2 cellular contexts compared by ENCODE assay signal in genomic region chr7:45863715-45864114, GRCh38.
TF ChIP-seq lines count a peak whose summit lies in the region.

No MANE protein-coding gene starts in this region.

TF ChIP-seq in IMR-90, 13 proteins besides CTCF, POLR2A, EP300 and RAD21:
- TF ChIP-seq USF2 (IDR thresholded peaks at IDR 0.05; ENCODE audit: low read depth, low read length) (no peak), RFX5 (IDR thresholded peaks at IDR 0.05; ENCODE audit: low read depth, low read length) (no peak), ELK1 (IDR thresholded peaks at IDR 0.05; ENCODE audit: borderline replicate concordance, low read depth, low read length) (no peak), NFE2L2 (IDR thresholded peaks at IDR 0.05; ENCODE audit: low read depth, low read length) (no peak)

TF ChIP-seq in H1, 55 proteins besides CTCF, POLR2A, EP300 and RAD21:
- TF ChIP-seq JUN (IDR thresholded peaks at IDR 0.05; ENCODE audit: low read depth, low read length), result no peak
- TF ChIP-seq SP4 (IDR thresholded peaks at IDR 0.05; ENCODE audit: low read length), result no peak
- TF ChIP-seq TBP (IDR thresholded peaks at IDR 0.05; ENCODE audit: low read depth, low read length), result no peak
- TF ChIP-seq EGR1 (IDR thresholded peaks at IDR 0.05; ENCODE audit: borderline replicate concordance, low read depth, low read length), result no peak
- TF ChIP-seq RNF2 (IDR thresholded peaks at IDR 0.05; ENCODE audit: borderline replicate concordance, low read depth, low read length, missing control alignments, poor library complexity, severe bottlenecking), result no peak
- no peak for TF ChIP-seq SIN3A (conservative IDR thresholded peaks at IDR 0.05 in 1 of 2, IDR thresholded peaks at IDR 0.05 in 1 of 2; ENCODE audit: low read depth in 1 of 2, low read length in 2 of 2)
- TF ChIP-seq SP1 (IDR thresholded peaks at IDR 0.05; ENCODE audit: low read depth, low read length), result no peak
- TF ChIP-seq E2F6 (IDR thresholded peaks at IDR 0.05), result no peak
- no peak for TF ChIP-seq FOSL1 (IDR thresholded peaks at IDR 0.05; ENCODE audit: insufficient read depth, low read depth, low read length)
- TF ChIP-seq EZH2 (IDR thresholded peaks at IDR 0.05; ENCODE audit: low read depth, low read length, severe bottlenecking), result no peak
- TF ChIP-seq POLR2AphosphoS5 (IDR thresholded peaks at IDR 0.05; ENCODE audit: low read depth, low read length), result no peak
- TF ChIP-seq SAP30 (IDR thresholded peaks at IDR 0.05; ENCODE audit: insufficient read depth, insufficient replicate concordance, low read length), result no peak
- TF ChIP-seq USF2 (IDR thresholded peaks at IDR 0.05; ENCODE audit: low read length), result no peak
- TF ChIP-seq CBX5 (IDR thresholded peaks at IDR 0.05; ENCODE audit: low read depth, low read length), result no peak
- TF ChIP-seq CHD7 (IDR thresholded peaks at IDR 0.05; ENCODE audit: insufficient replicate concordance, low read length), result no peak
- TF ChIP-seq HDAC2 (IDR thresholded peaks at IDR 0.05; ENCODE audit: borderline replicate concordance in 1 of 2, low read depth in 2 of 2, low read length in 2 of 2), result no peak
- no peak for TF ChIP-seq TAF1 (IDR thresholded peaks at IDR 0.05; ENCODE audit: low read depth, low read length)
TF ChIP-seq in H1: peak in this region for 0.
